In the genomic region with DNA sequence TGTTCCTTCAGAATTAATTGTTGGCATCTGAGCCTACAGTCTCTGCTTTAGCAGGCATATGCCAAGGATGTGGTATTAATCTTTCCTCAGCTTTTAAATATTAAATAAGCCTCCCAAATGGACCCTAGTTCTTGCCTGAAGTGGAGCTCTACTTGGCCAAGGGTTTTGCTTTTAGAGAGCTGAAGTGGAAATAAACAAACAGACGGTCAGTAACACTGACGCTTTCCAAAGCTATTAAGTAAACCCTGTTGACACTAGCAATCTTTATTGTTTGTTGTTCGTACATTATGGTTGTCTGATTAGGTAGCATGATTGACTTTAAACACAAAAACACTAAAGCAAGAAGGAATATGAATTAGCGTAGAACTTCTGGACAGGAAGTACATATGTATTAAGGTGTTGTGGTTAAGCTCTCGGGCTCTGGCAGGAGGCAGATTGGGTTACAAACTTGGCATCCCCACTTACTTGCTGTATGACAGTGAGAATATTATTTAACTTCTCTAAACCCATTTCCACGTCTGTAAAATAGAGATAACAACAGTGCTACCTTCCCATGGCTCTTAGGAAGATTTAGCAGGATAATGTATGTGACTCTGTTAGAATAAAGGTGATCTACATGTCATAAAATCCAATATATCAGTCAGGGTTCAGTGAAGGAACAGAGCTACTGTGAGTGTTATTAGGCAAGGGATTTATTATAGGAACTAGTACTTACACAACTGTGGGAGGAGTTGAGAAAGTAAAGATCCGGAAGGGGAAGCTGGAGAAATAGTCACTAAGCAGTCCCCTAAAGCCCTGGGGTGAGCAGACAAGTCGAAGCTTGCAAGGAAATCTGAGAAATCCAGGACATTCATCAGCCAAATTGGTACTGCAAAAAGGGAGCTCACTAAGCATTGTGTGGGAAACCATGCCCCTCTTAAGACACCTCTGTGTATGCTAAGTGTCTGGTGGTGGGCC, we compare ENCODE assay signal across 8 cellular contexts.
DNase-seq lines count a peak whose midpoint lies in the region; ATAC-seq, FAIRE-seq and TF ChIP-seq lines count a peak whose summit lies in the region.

No MANE protein-coding gene starts in this region.

- WGBS in pancreas, 2 donors, result 26 to 32% methylated on average over 8 of the region's 8 CpGs

- no peak overlapping the region for H3K4me3 ChIP-seq in pancreas

- peak; percentile 55 for ATAC-seq in GM18861 (IDR thresholded peaks at IDR 0.05; ENCODE audit: unreplicated experiment)
- ATAC-seq in pancreas, result peak; percentile 43 to 74 (median 72)
- ATAC-seq in HG02798 (IDR thresholded peaks at IDR 0.05; ENCODE audit: poor library complexity, unreplicated experiment), result no peak
- ATAC-seq in HG02588 (IDR thresholded peaks at IDR 0.05; ENCODE audit: unreplicated experiment), result no peak

- no peaks in the 10 kb centered on the region for H3K27me3 ChIP-seq in pancreas

- intact Hi-C loops in pancreas (cut with DNase I), result no loop called here

- no peaks in the 10 kb centered on the region for H3K4me1 ChIP-seq in pancreas

- DNase-seq in NCI-H2029 (lab: John Stamatoyannopoulos, UW), result peak; percentile 79
- peak in 2 of 61 donors; percentile 2 to 16 for DNase-seq in caudate nucleus (lab: John Stamatoyannopoulos, UW)
- DNase-seq in pancreas, result no peak
- no peak for DNase-seq in HT-29 (ENCODE audit: low spot score)
- DNase-seq in activated CD8-positive, alpha-beta memory T cell treated with anti-CD3 and anti-CD28 coated beads, Interleukin-2, amount 50 U/mL, for 4 hours, result no peak

- H3K27ac ChIP-seq in caudate nucleus (ENCODE audit: low read depth, low read length), result peak overlapping the region; percentile 65
- H3K27ac ChIP-seq in pancreas, result peak overlapping the region in 2 of 4 donors; percentile 47 to 53

- FAIRE-seq in pancreas (lab: Jason Lieb, UNC), result no peak

- H3K36me3 ChIP-seq in pancreas, result no peaks in the 10 kb centered on the region

- H3K9me3 ChIP-seq in pancreas, result no peaks in the 10 kb centered on the region

- TF ChIP-seq CTCF in pancreas (IDR thresholded peaks at IDR 0.05), result no peak

Comparison
In these comparisons a context has a peak if more than half of its experiments do, and no peak if none do; other contexts are left out.
1. ATAC-seq: peak in GM18861 (single experiment) and pancreas (4 of 4); none in HG02798 (single experiment) and HG02588 (single experiment).